In the genomic region with DNA sequence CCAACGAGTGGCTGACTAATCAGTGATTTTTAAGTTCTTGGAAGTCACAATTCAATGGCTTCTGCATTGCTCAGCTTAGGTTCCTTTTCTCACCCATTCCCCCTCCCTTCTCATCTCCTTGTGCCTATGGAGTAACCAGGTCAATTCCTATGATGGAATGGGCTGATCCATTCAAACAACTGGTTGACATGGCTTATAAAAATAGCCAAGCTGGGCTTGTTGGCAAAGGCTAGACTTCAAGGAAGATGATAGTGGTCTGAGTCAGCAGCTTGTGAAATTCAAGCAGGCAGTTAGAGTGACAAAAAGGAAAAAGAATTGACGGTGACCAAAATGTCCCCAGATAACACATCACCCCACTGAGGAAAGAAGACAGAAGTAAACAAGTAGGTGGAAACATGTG, we compare ENCODE assay signal across 1 cellular context.
TF ChIP-seq lines count a peak whose summit lies in the region.

No MANE protein-coding gene starts in this region.

TF ChIP-seq in GM23338, 12 proteins besides CTCF, POLR2A, EP300 and RAD21 (continued from another document):
- TF ChIP-seq, protein P1, sequence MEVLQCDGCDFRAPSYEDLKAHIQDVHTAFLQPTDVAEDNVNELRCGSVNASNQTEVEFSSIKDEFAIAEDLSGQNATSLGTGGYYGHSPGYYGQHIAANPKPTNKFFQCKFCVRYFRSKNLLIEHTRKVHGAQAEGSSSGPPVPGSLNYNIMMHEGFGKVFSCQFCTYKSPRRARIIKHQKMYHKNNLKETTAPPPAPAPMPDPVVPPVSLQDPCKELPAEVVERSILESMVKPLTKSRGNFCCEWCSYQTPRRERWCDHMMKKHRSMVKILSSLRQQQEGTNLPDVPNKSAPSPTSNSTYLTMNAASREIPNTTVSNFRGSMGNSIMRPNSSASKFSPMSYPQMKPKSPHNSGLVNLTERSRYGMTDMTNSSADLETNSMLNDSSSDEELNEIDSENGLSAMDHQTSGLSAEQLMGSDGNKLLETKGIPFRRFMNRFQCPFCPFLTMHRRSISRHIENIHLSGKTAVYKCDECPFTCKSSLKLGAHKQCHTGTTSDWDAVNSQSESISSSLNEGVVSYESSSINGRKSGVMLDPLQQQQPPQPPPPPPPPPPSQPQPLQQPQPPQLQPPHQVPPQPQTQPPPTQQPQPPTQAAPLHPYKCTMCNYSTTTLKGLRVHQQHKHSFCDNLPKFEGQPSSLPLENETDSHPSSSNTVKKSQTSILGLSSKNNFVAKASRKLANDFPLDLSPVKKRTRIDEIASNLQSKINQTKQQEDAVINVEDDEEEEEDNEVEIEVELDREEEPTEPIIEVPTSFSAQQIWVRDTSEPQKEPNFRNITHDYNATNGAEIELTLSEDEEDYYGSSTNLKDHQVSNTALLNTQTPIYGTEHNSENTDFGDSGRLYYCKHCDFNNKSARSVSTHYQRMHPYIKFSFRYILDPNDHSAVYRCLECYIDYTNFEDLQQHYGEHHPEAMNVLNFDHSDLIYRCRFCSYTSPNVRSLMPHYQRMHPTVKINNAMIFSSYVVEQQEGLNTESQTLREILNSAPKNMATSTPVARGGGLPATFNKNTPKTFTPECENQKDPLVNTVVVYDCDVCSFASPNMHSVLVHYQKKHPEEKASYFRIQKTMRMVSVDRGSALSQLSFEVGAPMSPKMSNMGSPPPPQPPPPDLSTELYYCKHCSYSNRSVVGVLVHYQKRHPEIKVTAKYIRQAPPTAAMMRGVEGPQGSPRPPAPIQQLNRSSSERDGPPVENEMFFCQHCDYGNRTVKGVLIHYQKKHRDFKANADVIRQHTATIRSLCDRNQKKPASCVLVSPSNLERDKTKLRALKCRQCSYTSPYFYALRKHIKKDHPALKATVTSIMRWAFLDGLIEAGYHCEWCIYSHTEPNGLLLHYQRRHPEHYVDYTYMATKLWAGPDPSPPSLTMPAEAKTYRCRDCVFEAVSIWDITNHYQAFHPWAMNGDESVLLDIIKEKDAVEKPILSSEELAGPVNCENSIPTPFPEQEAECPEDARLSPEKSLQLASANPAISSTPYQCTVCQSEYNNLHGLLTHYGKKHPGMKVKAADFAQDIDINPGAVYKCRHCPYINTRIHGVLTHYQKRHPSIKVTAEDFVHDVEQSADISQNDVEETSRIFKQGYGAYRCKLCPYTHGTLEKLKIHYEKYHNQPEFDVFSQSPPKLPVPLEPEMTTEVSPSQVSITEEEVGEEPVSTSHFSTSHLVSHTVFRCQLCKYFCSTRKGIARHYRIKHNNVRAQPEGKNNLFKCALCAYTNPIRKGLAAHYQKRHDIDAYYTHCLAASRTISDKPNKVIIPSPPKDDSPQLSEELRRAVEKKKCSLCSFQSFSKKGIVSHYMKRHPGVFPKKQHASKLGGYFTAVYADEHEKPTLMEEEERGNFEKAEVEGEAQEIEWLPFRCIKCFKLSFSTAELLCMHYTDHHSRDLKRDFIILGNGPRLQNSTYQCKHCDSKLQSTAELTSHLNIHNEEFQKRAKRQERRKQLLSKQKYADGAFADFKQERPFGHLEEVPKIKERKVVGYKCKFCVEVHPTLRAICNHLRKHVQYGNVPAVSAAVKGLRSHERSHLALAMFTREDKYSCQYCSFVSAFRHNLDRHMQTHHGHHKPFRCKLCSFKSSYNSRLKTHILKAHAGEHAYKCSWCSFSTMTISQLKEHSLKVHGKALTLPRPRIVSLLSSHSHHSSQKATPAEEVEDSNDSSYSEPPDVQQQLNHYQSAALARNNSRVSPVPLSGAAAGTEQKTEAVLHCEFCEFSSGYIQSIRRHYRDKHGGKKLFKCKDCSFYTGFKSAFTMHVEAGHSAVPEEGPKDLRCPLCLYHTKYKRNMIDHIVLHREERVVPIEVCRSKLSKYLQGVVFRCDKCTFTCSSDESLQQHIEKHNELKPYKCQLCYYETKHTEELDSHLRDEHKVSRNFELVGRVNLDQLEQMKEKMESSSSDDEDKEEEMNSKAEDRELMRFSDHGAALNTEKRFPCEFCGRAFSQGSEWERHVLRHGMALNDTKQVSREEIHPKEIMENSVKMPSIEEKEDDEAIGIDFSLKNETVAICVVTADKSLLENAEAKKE (CRISPR knock-in tag; IDR thresholded peaks at IDR 0.05), result no peak
- TF ChIP-seq POLR2AphosphoS5 (IDR thresholded peaks at IDR 0.05; ENCODE audit: low read depth) (no peak), NANOG (IDR thresholded peaks at IDR 0.05; ENCODE audit: borderline replicate concordance) (no peak), STAT1 (IDR thresholded peaks at IDR 0.05; ENCODE audit: unreplicated experiment) (no peak), EZH2phosphoT487 (IDR thresholded peaks at IDR 0.05; ENCODE audit: unreplicated experiment) (no peak), EZH2 (IDR thresholded peaks at IDR 0.05; ENCODE audit: low read depth, unreplicated experiment) (no peak), ZNF331 (CRISPR knock-in tag; IDR thresholded peaks at IDR 0.05; ENCODE audit: low read depth) (no peak), CREB1 (CRISPR knock-in tag; IDR thresholded peaks at IDR 0.05; ENCODE audit: low read depth) (no peak), ZNF114 (CRISPR knock-in tag; IDR thresholded peaks at IDR 0.05) (no peak)
- TF ChIP-seq, protein P2, sequence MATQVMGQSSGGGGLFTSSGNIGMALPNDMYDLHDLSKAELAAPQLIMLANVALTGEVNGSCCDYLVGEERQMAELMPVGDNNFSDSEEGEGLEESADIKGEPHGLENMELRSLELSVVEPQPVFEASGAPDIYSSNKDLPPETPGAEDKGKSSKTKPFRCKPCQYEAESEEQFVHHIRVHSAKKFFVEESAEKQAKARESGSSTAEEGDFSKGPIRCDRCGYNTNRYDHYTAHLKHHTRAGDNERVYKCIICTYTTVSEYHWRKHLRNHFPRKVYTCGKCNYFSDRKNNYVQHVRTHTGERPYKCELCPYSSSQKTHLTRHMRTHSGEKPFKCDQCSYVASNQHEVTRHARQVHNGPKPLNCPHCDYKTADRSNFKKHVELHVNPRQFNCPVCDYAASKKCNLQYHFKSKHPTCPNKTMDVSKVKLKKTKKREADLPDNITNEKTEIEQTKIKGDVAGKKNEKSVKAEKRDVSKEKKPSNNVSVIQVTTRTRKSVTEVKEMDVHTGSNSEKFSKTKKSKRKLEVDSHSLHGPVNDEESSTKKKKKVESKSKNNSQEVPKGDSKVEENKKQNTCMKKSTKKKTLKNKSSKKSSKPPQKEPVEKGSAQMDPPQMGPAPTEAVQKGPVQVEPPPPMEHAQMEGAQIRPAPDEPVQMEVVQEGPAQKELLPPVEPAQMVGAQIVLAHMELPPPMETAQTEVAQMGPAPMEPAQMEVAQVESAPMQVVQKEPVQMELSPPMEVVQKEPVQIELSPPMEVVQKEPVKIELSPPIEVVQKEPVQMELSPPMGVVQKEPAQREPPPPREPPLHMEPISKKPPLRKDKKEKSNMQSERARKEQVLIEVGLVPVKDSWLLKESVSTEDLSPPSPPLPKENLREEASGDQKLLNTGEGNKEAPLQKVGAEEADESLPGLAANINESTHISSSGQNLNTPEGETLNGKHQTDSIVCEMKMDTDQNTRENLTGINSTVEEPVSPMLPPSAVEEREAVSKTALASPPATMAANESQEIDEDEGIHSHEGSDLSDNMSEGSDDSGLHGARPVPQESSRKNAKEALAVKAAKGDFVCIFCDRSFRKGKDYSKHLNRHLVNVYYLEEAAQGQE (IDR thresholded peaks at IDR 0.05; ENCODE audit: unreplicated experiment), result no peak
- TF ChIP-seq, protein P3, sequence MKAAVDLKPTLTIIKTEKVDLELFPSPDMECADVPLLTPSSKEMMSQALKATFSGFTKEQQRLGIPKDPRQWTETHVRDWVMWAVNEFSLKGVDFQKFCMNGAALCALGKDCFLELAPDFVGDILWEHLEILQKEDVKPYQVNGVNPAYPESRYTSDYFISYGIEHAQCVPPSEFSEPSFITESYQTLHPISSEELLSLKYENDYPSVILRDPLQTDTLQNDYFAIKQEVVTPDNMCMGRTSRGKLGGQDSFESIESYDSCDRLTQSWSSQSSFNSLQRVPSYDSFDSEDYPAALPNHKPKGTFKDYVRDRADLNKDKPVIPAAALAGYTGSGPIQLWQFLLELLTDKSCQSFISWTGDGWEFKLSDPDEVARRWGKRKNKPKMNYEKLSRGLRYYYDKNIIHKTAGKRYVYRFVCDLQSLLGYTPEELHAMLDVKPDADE (IDR thresholded peaks at IDR 0.05), result no peak
